13 cellular contexts compared by ENCODE assay signal in genomic region chr12:43551971-43552559, GRCh38. TPM values are rescaled to one million over a fixed set of nuclear protein-coding genes. Genes with fewer than 3 reads are reported as not detected.
DNase-seq lines count a peak whose midpoint lies in the region; FAIRE-seq and TF ChIP-seq lines count a peak whose summit lies in the region.
"Had no signal": no experiment of that assay in that cellular context is flagged by ENCODE, and none has a peak within 500 bp of the region (broad histone marks: within the 10 kb centered on the region; RNA-seq: fewer than 3 reads in every experiment).

Gene ADAMTS20 (minus strand): TSS chr12:43552203. CDS start chr12:43551921, 282 bp downstream.

- no peak for FAIRE-seq in H1 (lab: Jason Lieb, UNC)
- FAIRE-seq: bronchial epithelial cell had no signal

- TF ChIP-seq POLR2A in H1 (IDR thresholded peaks at IDR 0.05; ENCODE audit: control extremely low read depth in 1 of 2, low read depth in 2 of 2, low read length in 2 of 2) = peak; percentile 66 to 68; a peak in 2 of 3 replicates

- peaks cover 16% of the 10 kb centered on the region for H3K23me2 ChIP-seq in H1 (ENCODE audit: low read depth, low read length)

- TF ChIP-seq CTCF in AG09309 (IDR thresholded peaks at IDR 0.05; ENCODE audit: control insufficient read depth, insufficient read depth, low read depth, low read length, missing control alignments) (no peak), H1 (IDR thresholded peaks at IDR 0.05; ENCODE audit: control extremely low read depth in 1 of 3, insufficient read depth in 1 of 3, low read depth in 1 of 3, low read length in 3 of 3) (peak; percentile 49 to 64 (median 55)), mesothelial cell of epicardium (IDR thresholded peaks at IDR 0.05; ENCODE audit: unreplicated experiment) (peak; percentile 13)

- peak within 1 kb of the TSS; percentile 78 for H3K18ac ChIP-seq in H1 (ENCODE audit: extremely low read depth, low read length)

- peak within 1 kb of the TSS; percentile 86 for H3K4me3 Mint-ChIP-seq in mesothelial cell of epicardium
- H3K4me3 Mint-ChIP-seq: CD4-positive, alpha-beta T cell had no signal

- peak within 1 kb of the TSS; percentile 39; the same call in 1 of the 2 replicates for H4K8ac ChIP-seq in H1 (ENCODE audit: extremely low read depth, insufficient read depth, low read length)

- DNase-seq in AG09309 (ENCODE audit: low read depth) (no peak), NCI-H1417 treated with DMSO at 0.1 percent for 48 hours (lab: John Stamatoyannopoulos, UW) (peak; percentile 33), H1 (ENCODE audit: low read depth in 1 of 2, low spot score in 2 of 2) (peak; percentile 77 to 90), mesothelial cell of epicardium (ENCODE audit: low spot score in 2 of 2, unreplicated experiment in 2 of 2) (peak; percentile 44 to 74), MV-4-11 (lab: John Stamatoyannopoulos, UW) (no peak), COR-L47 (lab: John Stamatoyannopoulos, UW) (no peak), foreskin melanocyte (no peak), HuH-7.5 (ENCODE audit: low spot score) (no peak)
- DNase-seq: CD4-positive, alpha-beta T cell; left cardiac atrium; uterus had no signal

- H3K27me3 ChIP-seq in H1 (replicated peaks in 1 of 4; ENCODE audit: control insufficient read depth in 3 of 4, extremely low read depth in 1 of 4, insufficient read depth in 3 of 4, low read length in 3 of 4) = peaks cover 0 to 16% (median 11%) of the 10 kb centered on the region in 4 experiments; a peak in 6 of 7 replicates
- H3K27me3 ChIP-seq: uterus had no signal

- H3K23ac ChIP-seq in H1 (ENCODE audit: insufficient read length) = no peak within 1 kb of the TSS

- H3K27ac Mint-ChIP-seq in mesothelial cell of epicardium = no peak within 1 kb of the TSS
- H3K27ac Mint-ChIP-seq: CD4-positive, alpha-beta T cell had no signal

- H2BK12ac ChIP-seq in H1 (ENCODE audit: low read depth, low read length) = peak within 1 kb of the TSS; percentile 55

- H3K14ac ChIP-seq in H1 (ENCODE audit: insufficient read length) = no peak within 1 kb of the TSS

- no peak within 1 kb of the TSS for H2BK120ac ChIP-seq in H1 (replicated peaks; ENCODE audit: low read depth, low read length)

- H2AK5ac ChIP-seq in H1 (ENCODE audit: low read depth, low read length) = no peak within 1 kb of the TSS

- 0 out of 2 replicates have a peak within 1 kb of the TSS, but pooled peaks have one; percentile 53 for H2BK15ac ChIP-seq in H1 (ENCODE audit: low read length)

- H3K4me3 ChIP-seq in AG09309 (ENCODE audit: control insufficient read depth, low read depth, low read length) (peak within 1 kb of the TSS; percentile 14), H1 (ENCODE audit: extremely low read depth in 1 of 4, insufficient read depth in 2 of 4, low read depth in 3 of 4, low read length in 4 of 4) (peak within 1 kb of the TSS; percentile 52 to 82 (median 79))
- H3K4me3 ChIP-seq: uterus had no signal

- H3K4me1 ChIP-seq in H1 (replicated peaks in 1 of 4; ENCODE audit: control insufficient read depth in 3 of 4, insufficient read depth in 4 of 4, low read length in 3 of 4) = peaks cover 0 to 13% (median 4%) of the 10 kb centered on the region in 4 experiments; a peak in 5 of 7 replicates
- H3K4me1 ChIP-seq: uterus had no signal

- H3K27me3 Mint-ChIP-seq in mesothelial cell of epicardium (ENCODE audit: low read depth) = peaks cover 60% of the 10 kb centered on the region

- no peaks in the 10 kb centered on the region for H3K36me3 ChIP-seq in H1 (ENCODE audit: control insufficient read depth in 2 of 4, insufficient read depth in 4 of 4, low read length in 3 of 4)
- H3K36me3 ChIP-seq: uterus had no signal

- H3K27ac ChIP-seq in H1 (ENCODE audit: low read depth, low read length) = no peak within 1 kb of the TSS
- H3K27ac ChIP-seq: uterus had no signal

- 1% methylated on average over 48 of the region's 51 CpGs; no CpG with 5 or more reads in 1 of the 2 experiments for WGBS in H1 (ENCODE audit: extremely low coverage in 1 of 2, insufficient coverage in 1 of 2, insufficient read length in 1 of 2, insufficient replicate concordance in 2 of 2, low coverage in 1 of 2, low lambda C conversion rate in 2 of 2, missing lambda C conversion rate in 1 of 2), 2 experiments

- peaks cover 2 to 5% of the 10 kb centered on the region in 2 experiments; a peak in 1 of 4 replicates for H3K9me3 ChIP-seq in H1 (ENCODE audit: insufficient read depth in 2 of 2, low read depth in 1 of 2, low read length in 1 of 2)
- H3K9me3 ChIP-seq: uterus had no signal

- peak within 1 kb of the TSS; percentile 52 for H4K91ac ChIP-seq in H1 (replicated peaks; ENCODE audit: insufficient read length, low read length)

- CTCF ChIA-PET in H1 (lab: Charles Lee; ENCODE audit: partially characterized antibody) = interaction anchor here (0.6 to 1.7 kb wide), 5 partner anchors 8 to 130 kb away, joined by 3 to 5 read pairs (median 3); no protein-coding TSS in a partner anchor

- no peaks in the 10 kb centered on the region for H3K79me1 ChIP-seq in H1 (ENCODE audit: low read depth, low read length)

- H3K36me3 Mint-ChIP-seq in mesothelial cell of epicardium = no peaks in the 10 kb centered on the region

- H3K9ac ChIP-seq in H1 (replicated peaks in 1 of 4; ENCODE audit: extremely low read depth in 1 of 4, low read depth in 3 of 4, low read length in 3 of 4) = peak within 1 kb of the TSS; percentile 14 to 51 (median 36)

- peak within 1 kb of the TSS; percentile 94 to 100 for H3K4me2 ChIP-seq in H1 (ENCODE audit: insufficient read depth in 1 of 2, low read depth in 2 of 2, low read length in 2 of 2)

- H2BK20ac ChIP-seq in H1 (ENCODE audit: low read length) = no peak within 1 kb of the TSS

- H3K79me2 ChIP-seq in H1 (ENCODE audit: control insufficient read depth in 1 of 2, insufficient read depth in 2 of 2, low read length in 2 of 2) = no peaks in the 10 kb centered on the region

- no peak within 1 kb of the TSS for H3K56ac ChIP-seq in H1 (replicated peaks; ENCODE audit: insufficient read length, low read depth, low read length)

- no peak within 1 kb of the TSS for H4K5ac ChIP-seq in H1 (ENCODE audit: insufficient read length, low read depth, low read length)

- no peak within 1 kb of the TSS for H2BK5ac ChIP-seq in H1 (ENCODE audit: low read depth, low read length)

- TF ChIP-seq RAD21 in H1 (IDR thresholded peaks at IDR 0.05 in 1 of 2, conservative IDR thresholded peaks at IDR 0.05 in 1 of 2; ENCODE audit: low read depth in 2 of 2, low read length in 2 of 2) = peak; percentile 46 to 52; a peak in 3 of 4 replicates

- peaks cover 0 to 1% of the 10 kb centered on the region in 2 experiments for H4K20me1 ChIP-seq in H1 (replicated peaks in 1 of 2; ENCODE audit: control insufficient read depth in 1 of 2, insufficient read depth in 2 of 2, low read length in 2 of 2)

- H3K4me1 Mint-ChIP-seq in mesothelial cell of epicardium = peaks cover 12% of the 10 kb centered on the region

- no peak within 1 kb of the TSS for H3K4ac ChIP-seq in H1 (replicated peaks; ENCODE audit: insufficient read length, low read depth, low read length)

- 0 out of 3 replicates have a peak, but pooled peaks of 1 of the 2 experiments have one; percentile 29 for TF ChIP-seq EP300 in H1 (IDR thresholded peaks at IDR 0.05; ENCODE audit: borderline replicate concordance in 1 of 2, low read depth in 2 of 2, low read length in 2 of 2)

- H2AFZ ChIP-seq in H1 (ENCODE audit: low read length) = peak within 1 kb of the TSS; percentile 97

- POLR2A ChIA-PET in H1 (lab: Charles Lee; ENCODE audit: partially characterized antibody) = interaction anchor here (0.9 to 1.8 kb wide), 5 partner anchors 9 to 254 kb away, joined by 3 to 4 read pairs (median 4); partner anchors contain the start of gene TWF1

- H3K9me3 Mint-ChIP-seq in mesothelial cell of epicardium = peaks cover 15% of the 10 kb centered on the region

TF ChIP-seq in H1, 55 proteins besides CTCF, POLR2A, EP300 and RAD21 (continues in another document):
- TF ChIP-seq PHF8 (conservative IDR thresholded peaks at IDR 0.05; ENCODE audit: low read depth, low read length) (peak; percentile 37; the same call in 1 of the 2 replicates), CTBP2 (IDR thresholded peaks at IDR 0.05; ENCODE audit: borderline replicate concordance, insufficient read depth, insufficient read length, low read length) (peak; percentile 25), ZNF274 (IDR thresholded peaks at IDR 0.05; ENCODE audit: borderline replicate concordance, extremely low read depth, low read length) (no peak), YY1 (IDR thresholded peaks at IDR 0.05; ENCODE audit: low read depth, low read length) (0 out of 2 replicates have a peak, but pooled peaks have one; percentile 6), TCF12 (IDR thresholded peaks at IDR 0.05; ENCODE audit: low read depth, low read length) (no peak), KDM4A (IDR thresholded peaks at IDR 0.05; ENCODE audit: low read depth, low read length, severe bottlenecking) (peak; percentile 70), HDAC6 (IDR thresholded peaks at IDR 0.05; ENCODE audit: low read depth, low read length) (no peak), ATF3 (IDR thresholded peaks at IDR 0.05; ENCODE audit: insufficient read depth, low read depth, low read length) (no peak), E2F6 (IDR thresholded peaks at IDR 0.05) (peak; percentile 30; the same call in 1 of the 2 replicates)
- TF ChIP-seq, protein P1, sequence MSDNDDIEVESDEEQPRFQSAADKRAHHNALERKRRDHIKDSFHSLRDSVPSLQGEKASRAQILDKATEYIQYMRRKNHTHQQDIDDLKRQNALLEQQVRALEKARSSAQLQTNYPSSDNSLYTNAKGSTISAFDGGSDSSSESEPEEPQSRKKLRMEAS (IDR thresholded peaks at IDR 0.05) = no peak

RNA-seq across cellular contexts. Expression of gene ADAMTS20, which starts in this region (rescaled TPM):
- total RNA-seq in H1 (2021; fragmentation: NEBNext Ultra II Directional; extraction: Animal tissue kit (Norgen Biotek cat#: 25700)) = 4.5 and 5.1 TPM in 2 replicates
- 2.1 and 2.9 TPM in 2 replicates for polyA plus RNA-seq in H1 (2011; rRNA removed)
- 4.0 TPM for polyA plus RNA-seq in H1 (2011; cell fraction: cytosol; rRNA removed)
- polyA plus RNA-seq in H1 (2011; cell fraction: nucleus; rRNA removed) = 7.2 TPM
- polyA plus RNA-seq in H1 (2012, experiment 1 of 2) = 2.7 to 3.9 TPM (median 3.0 TPM) in 4 replicates
- polyA plus RNA-seq in H1 (2012, experiment 2 of 2) = 0.18 TPM
- polyA plus RNA-seq in H1 (2013, experiment 1 of 2) = 2.8 TPM
- polyA plus RNA-seq in H1 (2013, experiment 2 of 2) = 3.0 TPM
- polyA minus RNA-seq in H1 (2011; rRNA and poly(A)+ RNA removed) = 12.4 and 16.1 TPM in 2 replicates
- 3.7 TPM for polyA minus RNA-seq in H1 (2011; cell fraction: cytosol; rRNA and poly(A)+ RNA removed)
- 30.9 TPM for polyA minus RNA-seq in H1 (2011; cell fraction: nucleus; rRNA and poly(A)+ RNA removed)
- total RNA-seq in mesothelial cell of epicardium = 1.6 to 2.1 TPM (median 2.1 TPM) in 3 replicates
- total RNA-seq: bronchial epithelial cell; CD4-positive, alpha-beta T cell; left cardiac atrium; OCI-LY7 had no signal

Comparison
In these comparisons a context has a peak if more than half of its experiments do, and no peak if none do; other contexts are left out.
1. DNase-seq: peak in NCI-H1417 treated with DMSO at 0.1 percent for 48 hours (single experiment), H1 (2 of 2) and mesothelial cell of epicardium (2 of 2); none in AG09309 (single experiment), MV-4-11 (single experiment), COR-L47 (single experiment), foreskin melanocyte (single experiment) and HuH-7.5 (single experiment).